ENCODE assay signal across 8 cellular contexts in genomic region chr7:42940985-42941847, GRCh38. TPM values are rescaled to one million over a fixed set of nuclear protein-coding genes. Genes with fewer than 3 reads are reported as not detected.
A peak's percentile ranks its signal among the peaks of the same experiment; 100 is the strongest.
DNase-seq lines count a peak whose midpoint lies in the region; ATAC-seq and TF ChIP-seq lines count a peak whose summit lies in the region.

No MANE protein-coding gene starts in this region.

- DNase-seq in AG10803 (ENCODE audit: low read depth) (peak; percentile 73), PC-3 (peak; percentile 79), fibroblast of lung (ENCODE audit: low read depth in 2 of 2) (peak; percentile 50 to 81), neural progenitor cell (ENCODE audit: low spot score) (peak; percentile 91), superior temporal gyrus (ENCODE audit: extremely low spot score) (peak; percentile 93)
- peak; percentile 80 for DNase-seq in activated T-cell treated with anti-CD3 and anti-CD28 coated beads, Interleukin-2, amount 50 U/mL, for 24 hours

- H3K4me3 ChIP-seq in AG10803 (ENCODE audit: low read length): no peak overlapping the region
- no peak overlapping the region for H3K4me3 ChIP-seq in HUES48 (ENCODE audit: low read depth, low read length)
- no peak overlapping the region for H3K4me3 ChIP-seq in PC-3 (ENCODE audit: low read length)
- H3K4me3 ChIP-seq in fibroblast of lung (replicated peaks in 1 of 4; ENCODE audit: control extremely low read depth in 1 of 4, insufficient read depth in 1 of 4, low read depth in 3 of 4, low read length in 4 of 4): no peak overlapping the region
- H3K4me3 ChIP-seq in neural progenitor cell: no peak overlapping the region

- peaks cover 40% of the 10 kb centered on the region for H3K4me1 Mint-ChIP-seq in activated T-cell treated with anti-CD3 and anti-CD28 coated beads, Interleukin-2, amount 50 U/mL, for 24 hours (ENCODE audit: low read depth)
- peaks cover 4% of the 10 kb centered on the region for H3K4me1 Mint-ChIP-seq in neural progenitor cell

- H3K79me2 ChIP-seq in PC-3 (ENCODE audit: low read length) (no peaks in the 10 kb centered on the region), fibroblast of lung (ENCODE audit: control insufficient read depth, insufficient read depth, low read length) (no peaks in the 10 kb centered on the region), neural progenitor cell (ENCODE audit: low read depth) (peaks cover 1% of the 10 kb centered on the region)

- no peaks in the 10 kb centered on the region for H3K27me3 Mint-ChIP-seq in activated T-cell treated with anti-CD3 and anti-CD28 coated beads, Interleukin-2, amount 50 U/mL, for 24 hours
- peaks cover 3% of the 10 kb centered on the region for H3K27me3 Mint-ChIP-seq in neural progenitor cell (ENCODE audit: insufficient read depth, low read depth)

- ATAC-seq in GM18868 (IDR thresholded peaks at IDR 0.05; ENCODE audit: unreplicated experiment) (peak; percentile 62), PC-3 (peak; percentile 90)

- no TSS peak for BruUV-seq in PC-3 (replicated peaks; lab: Mats Ljungman, UMichigan)

- H3K9ac ChIP-seq in HUES48 (ENCODE audit: low read depth, low read length) (no peak overlapping the region), PC-3 (ENCODE audit: low read length) (no peak overlapping the region), fibroblast of lung (ENCODE audit: insufficient read depth, low read length) (no peak overlapping the region), neural progenitor cell (no peak overlapping the region)

- H3K9me2 ChIP-seq in PC-3 (replicated peaks; ENCODE audit: low read length): no peaks in the 10 kb centered on the region

- intact Hi-C loops in PC-3 (cut with micrococcal nuclease): loop anchor here (1.0 to 5.0 kb wide), 4 partner anchors 167 to 514 kb away; no protein-coding TSS in a partner anchor

- H3K27me3 ChIP-seq in HUES48 (ENCODE audit: control insufficient read depth, insufficient read depth, low read length) (no peaks in the 10 kb centered on the region), PC-3 (ENCODE audit: low read length) (no peaks in the 10 kb centered on the region), fibroblast of lung (ENCODE audit: control insufficient read depth, insufficient read depth, low read length) (no peaks in the 10 kb centered on the region), neural progenitor cell (no peaks in the 10 kb centered on the region)

- peaks cover 2% of the 10 kb centered on the region; the same call in 1 of the 2 replicates for H3K4me1 ChIP-seq in HUES48 (ENCODE audit: control insufficient read depth, insufficient read depth, low read length)
- H3K4me1 ChIP-seq in PC-3 (ENCODE audit: insufficient read depth, low read length): no peaks in the 10 kb centered on the region
- no peaks in the 10 kb centered on the region for H3K4me1 ChIP-seq in fibroblast of lung (ENCODE audit: control insufficient read depth, extremely low read depth, insufficient read depth, low read length)
- peaks cover 3% of the 10 kb centered on the region for H3K4me1 ChIP-seq in neural progenitor cell

- no peak overlapping the region for H3K4me3 Mint-ChIP-seq in activated T-cell treated with anti-CD3 and anti-CD28 coated beads, Interleukin-2, amount 50 U/mL, for 24 hours
- no peak overlapping the region for H3K4me3 Mint-ChIP-seq in neural progenitor cell

- TF ChIP-seq CTCF in AG10803 (conservative IDR thresholded peaks at IDR 0.05; ENCODE audit: low read length) (peak; percentile 95), PC-3 (conservative IDR thresholded peaks at IDR 0.05; ENCODE audit: low read depth, low read length) (peak; percentile 93), fibroblast of lung (conservative IDR thresholded peaks at IDR 0.05 in 1 of 2, IDR thresholded peaks at IDR 0.05 in 1 of 2; ENCODE audit: low read depth in 1 of 2, low read length in 2 of 2) (peak; percentile 94), neural progenitor cell (IDR thresholded peaks at IDR 0.05) (peak; percentile 98)

- no peak overlapping the region for H3K27ac Mint-ChIP-seq in activated T-cell treated with anti-CD3 and anti-CD28 coated beads, Interleukin-2, amount 50 U/mL, for 24 hours
- H3K27ac Mint-ChIP-seq in neural progenitor cell: no peak overlapping the region

- CTCF ChIA-PET in PC-3 (lab: Charles Lee): interaction anchor here (0.6 to 1.0 kb wide), 12 partner anchors 9 to 550 kb away, joined by 3 to 11 read pairs (median 4); partner anchors contain the start of genes MRPL32 and PSMA2

- H3K9me3 ChIP-seq in HUES48 (ENCODE audit: control insufficient read depth, insufficient read depth, low read length) (no peaks in the 10 kb centered on the region), PC-3 (ENCODE audit: low read length) (no peaks in the 10 kb centered on the region), fibroblast of lung (ENCODE audit: control insufficient read depth, insufficient read depth, low read depth, low read length) (no peaks in the 10 kb centered on the region), neural progenitor cell (ENCODE audit: low read depth) (no peaks in the 10 kb centered on the region)

- no peaks in the 10 kb centered on the region for H3K9me3 Mint-ChIP-seq in activated T-cell treated with anti-CD3 and anti-CD28 coated beads, Interleukin-2, amount 50 U/mL, for 24 hours
- H3K9me3 Mint-ChIP-seq in neural progenitor cell: no peaks in the 10 kb centered on the region

- POLR2A ChIA-PET in PC-3 (lab: Charles Lee; ENCODE audit: unreplicated experiment): interaction anchor here (1.0 kb wide), 1 partner anchor 9 kb away, joined by 4 read pairs; the partner anchor contains the start of genes MRPL32 and PSMA2

- H4K20me1 ChIP-seq in PC-3 (ENCODE audit: low read length) (no peaks in the 10 kb centered on the region), fibroblast of lung (ENCODE audit: control insufficient read depth, extremely low read depth, insufficient read depth, low read length) (no peaks in the 10 kb centered on the region), neural progenitor cell (ENCODE audit: low read depth) (no peaks in the 10 kb centered on the region)

- peaks cover 46% of the 10 kb centered on the region for H3K36me3 Mint-ChIP-seq in activated T-cell treated with anti-CD3 and anti-CD28 coated beads, Interleukin-2, amount 50 U/mL, for 24 hours (ENCODE audit: low read depth)
- H3K36me3 Mint-ChIP-seq in neural progenitor cell: peaks cover 9% of the 10 kb centered on the region

- H3K27ac ChIP-seq in HUES48 (ENCODE audit: low read depth, low read length) (peak overlapping the region; percentile 16), PC-3 (ENCODE audit: low read length) (no peak overlapping the region), fibroblast of lung (ENCODE audit: insufficient read depth, low read length) (no peak overlapping the region), neural progenitor cell (no peak overlapping the region)

- peaks cover 40% of the 10 kb centered on the region for H3K36me3 ChIP-seq in HUES48 (ENCODE audit: control insufficient read depth, insufficient read depth, low read length)
- H3K36me3 ChIP-seq in PC-3 (ENCODE audit: low read depth, low read length): peaks cover 27% of the 10 kb centered on the region
- H3K36me3 ChIP-seq in fibroblast of lung (ENCODE audit: control insufficient read depth, insufficient read depth, low read length): no peaks in the 10 kb centered on the region
- peaks cover 7% of the 10 kb centered on the region for H3K36me3 ChIP-seq in neural progenitor cell

- no peaks in the 10 kb centered on the region for H3F3A ChIP-seq in PC-3 (ENCODE audit: low read length, unreplicated experiment)
- peaks cover 17% of the 10 kb centered on the region for H3F3A ChIP-seq in neural progenitor cell (ENCODE audit: low read depth)

- no peak overlapping the region for H2AFZ ChIP-seq in PC-3 (ENCODE audit: low read length)
- H2AFZ ChIP-seq in fibroblast of lung (ENCODE audit: low read length): no peak overlapping the region
- H2AFZ ChIP-seq in neural progenitor cell (replicated peaks): no peak overlapping the region

- H3K4me2 ChIP-seq in PC-3 (ENCODE audit: low read length) (no peak overlapping the region), fibroblast of lung (ENCODE audit: extremely low read depth, insufficient read depth, low read length) (no peak overlapping the region), neural progenitor cell (peak overlapping the region; percentile 21)

RNA-seq across cellular contexts. Expression of gene MRPL32, which starts 9.0 kb away (rescaled TPM):
- total RNA-seq in PC-3 (2014; rRNA removed) (75.4 and 104 TPM in 2 replicates), fibroblast of lung (55.5 and 63.7 TPM in 2 replicates), neural progenitor cell (ENCODE audit: low replicate concordance) (76.5 and 133 TPM in 2 replicates)
- 54.4 and 58.0 TPM in 2 replicates for polyA plus RNA-seq in fibroblast of lung
- polyA plus RNA-seq in fibroblast of lung (2012): 42.0 and 49.1 TPM in 2 replicates
- 1.2 and 3.0 TPM in 2 replicates for polyA minus RNA-seq in fibroblast of lung (ENCODE audit: low replicate concordance)

RNA-seq across cellular contexts. Expression of gene PSMA2, which starts 9.2 kb away (rescaled TPM):
- total RNA-seq in PC-3 (2014; rRNA removed): 69.7 and 85.6 TPM in 2 replicates
- 27.2 and 33.6 TPM in 2 replicates for total RNA-seq in fibroblast of lung
- polyA plus RNA-seq in fibroblast of lung: 161 and 181 TPM in 2 replicates
- polyA plus RNA-seq in fibroblast of lung (2012): 129 and 158 TPM in 2 replicates
- polyA minus RNA-seq in fibroblast of lung (ENCODE audit: low replicate concordance): 2.3 TPM in 1 of 2 replicates, not detected in the other
- total RNA-seq in neural progenitor cell (ENCODE audit: low replicate concordance): 178 and 316 TPM in 2 replicates

RNA-seq across cellular contexts. Expression of gene C7orf25, which starts 29.3 kb away (rescaled TPM):
- total RNA-seq in PC-3 (2014; rRNA removed) (2.5 and 3.2 TPM in 2 replicates), fibroblast of lung (5.9 and 8.8 TPM in 2 replicates), neural progenitor cell (ENCODE audit: low replicate concordance) (6.4 and 8.6 TPM in 2 replicates)
- polyA plus RNA-seq in fibroblast of lung: 5.9 and 8.5 TPM in 2 replicates
- 5.7 and 6.1 TPM in 2 replicates for polyA plus RNA-seq in fibroblast of lung (2012)
- polyA minus RNA-seq in fibroblast of lung (ENCODE audit: low replicate concordance): 0.85 and 1.1 TPM in 2 replicates
